In the genomic region with DNA sequence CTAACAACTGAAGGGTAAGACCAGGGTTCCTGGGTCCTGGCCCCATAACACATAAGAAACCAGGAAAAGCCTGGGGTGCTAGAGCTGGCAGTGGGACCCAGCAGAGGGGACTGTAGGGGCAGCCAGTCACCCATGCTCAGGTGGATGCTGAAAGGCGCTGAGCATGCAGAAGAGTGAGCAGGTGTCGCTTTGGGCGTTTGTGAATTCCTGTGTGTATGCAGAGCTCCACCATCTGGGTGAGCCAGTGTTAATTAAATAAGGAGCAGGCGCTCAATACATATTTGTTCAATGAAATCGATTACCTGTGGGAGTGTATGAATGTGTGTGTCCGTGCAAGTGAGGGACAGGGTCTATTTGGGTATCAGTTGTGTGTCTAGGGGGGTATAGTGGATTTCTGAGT, we compare ENCODE assay signal across 19 cellular contexts. TPM values are rescaled to one million over a fixed set of nuclear protein-coding genes. Genes with fewer than 3 reads are reported as not detected.
A peak's percentile ranks its signal among the peaks of the same experiment; 100 is the strongest.
DNase-seq lines count a peak whose midpoint lies in the region; ATAC-seq, FAIRE-seq and TF ChIP-seq lines count a peak whose summit lies in the region.
"Had no signal": no experiment of that assay in that cellular context is flagged by ENCODE, and none has a peak within 500 bp of the region (broad histone marks: within the 10 kb centered on the region; RNA-seq: fewer than 3 reads in every experiment).

No MANE protein-coding gene starts in this region.

- BruUV-seq in HepG2 (replicated peaks; lab: Mats Ljungman, UMichigan): no TSS peak

- no peaks in the 10 kb centered on the region for H3K79me2 ChIP-seq in HepG2 (ENCODE audit: insufficient read depth, low read length)

- ATAC-seq in right lobe of liver (no peak), HepG2 (no peak), lower lobe of right lung (no peak), upper lobe of right lung (no peak), HG03354 (IDR thresholded peaks at IDR 0.05; ENCODE audit: poor library complexity, severe bottlenecking, unreplicated experiment) (no peak)
- ATAC-seq in stimulated activated memory B cell treated with anti-CD40 and anti-IgM and Interleukin-4, amounts not matched to agents 10 μg/mL and 1 μg/mL and 100 μg/mL, for 72 hours: no peak
- ATAC-seq: GM12878 had no signal

- no peak for TF ChIP-seq RAD21 in HepG2 (CRISPR knock-in tag; IDR thresholded peaks at IDR 0.05)

- H3K9ac ChIP-seq in HepG2 (ENCODE audit: insufficient read depth, low read depth, low read length): no peak overlapping the region

- POLR2A ChIA-PET in HepG2 (lab: Yijun Ruan, JAX): no interaction called here

- no peaks in the 10 kb centered on the region for H4K20me1 ChIP-seq in HepG2 (ENCODE audit: insufficient read depth, low read length)

- TF ChIP-seq EP300 in HepG2 (IDR thresholded peaks at IDR 0.05; ENCODE audit: low read depth in 2 of 2, low read length in 2 of 2): no peak
- no peak for TF ChIP-seq EP300 in HepG2 (CRISPR knock-in tag; IDR thresholded peaks at IDR 0.05; ENCODE audit: borderline replicate concordance)

- H3K4me3 Mint-ChIP-seq in stimulated activated memory B cell treated with anti-CD40 and anti-IgM and Interleukin-4, amounts not matched to agents 10 μg/mL and 1 μg/mL and 100 μg/mL, for 72 hours: no peak overlapping the region
- H3K4me3 Mint-ChIP-seq: activated naive CD4-positive, alpha-beta T cell treated with anti-CD3 and anti-CD28 coated beads for 36 hours; T-helper 1 cell treated with Interleukin-12 subunit alpha and Interleukin-12 subunit beta and Interleukin-4 antibody, amounts not matched to agents 30 μg/mL and 1 μg/mL, for 36 hours had no signal

- no peaks in the 10 kb centered on the region for H3K4me1 Mint-ChIP-seq in stimulated activated memory B cell treated with anti-CD40 and anti-IgM and Interleukin-4, amounts not matched to agents 10 μg/mL and 1 μg/mL and 100 μg/mL, for 72 hours

- no peaks in the 10 kb centered on the region for H3K27me3 ChIP-seq in right lobe of liver
- H3K27me3 ChIP-seq in HepG2 (ENCODE audit: control insufficient read depth in 1 of 2, insufficient read depth in 2 of 2, low read length in 2 of 2): peaks cover 0 to 31% of the 10 kb centered on the region in 2 experiments; a peak in 2 of 5 replicates
- H3K27me3 ChIP-seq in lower lobe of right lung (ENCODE audit: low read depth): peaks cover 22% of the 10 kb centered on the region
- peaks cover 5% of the 10 kb centered on the region for H3K27me3 ChIP-seq in upper lobe of right lung
- peaks cover 3% of the 10 kb centered on the region for H3K27me3 ChIP-seq in brain microvascular endothelial cell (replicated peaks)
- H3K27me3 ChIP-seq: testis had no signal

- H3K4me3 ChIP-seq in right lobe of liver (peak overlapping the region in 2 of 3 donors; percentile 9 to 38), HepG2 (replicated peaks in 1 of 3; ENCODE audit: insufficient read depth in 1 of 3, low read depth in 2 of 3, low read length in 3 of 3) (no peak overlapping the region), lower lobe of right lung (peak overlapping the region; percentile 46), upper lobe of right lung (peak overlapping the region; percentile 41), brain microvascular endothelial cell (ENCODE audit: low read depth, low read length) (no peak overlapping the region)
- H3K4me3 ChIP-seq: GM12878, testis had no signal

- intact Hi-C loops in right lobe of liver (cut with DNase I) (no loop called here), HepG2 (cut with micrococcal nuclease; ENCODE audit: unreplicated experiment) (no loop called here), lower lobe of right lung (cut with DNase I) (no loop called here), upper lobe of right lung (cut with DNase I) (no loop called here)

- no peaks in the 10 kb centered on the region for H3K4me1 ChIP-seq in right lobe of liver
- H3K4me1 ChIP-seq in HepG2 (ENCODE audit: insufficient read depth, low read length): no peaks in the 10 kb centered on the region
- peaks cover 3% of the 10 kb centered on the region for H3K4me1 ChIP-seq in lower lobe of right lung
- peaks cover 4% of the 10 kb centered on the region for H3K4me1 ChIP-seq in upper lobe of right lung
- H3K4me1 ChIP-seq: testis had no signal

- H3K27ac Mint-ChIP-seq in stimulated activated memory B cell treated with anti-CD40 and anti-IgM and Interleukin-4, amounts not matched to agents 10 μg/mL and 1 μg/mL and 100 μg/mL, for 72 hours: no peak overlapping the region
- H3K27ac Mint-ChIP-seq: activated naive CD4-positive, alpha-beta T cell treated with anti-CD3 and anti-CD28 coated beads for 36 hours; T-helper 1 cell treated with Interleukin-12 subunit alpha and Interleukin-12 subunit beta and Interleukin-4 antibody, amounts not matched to agents 30 μg/mL and 1 μg/mL, for 36 hours had no signal

- TF ChIP-seq POLR2A in right lobe of liver (IDR thresholded peaks at IDR 0.05): no peak
- TF ChIP-seq POLR2A in HepG2 (IDR thresholded peaks at IDR 0.05; ENCODE audit: insufficient read depth in 1 of 2, low read depth in 2 of 2, low read length in 2 of 2): no peak

- no peak for TF ChIP-seq CTCF in right lobe of liver (IDR thresholded peaks at IDR 0.05)
- no peak for TF ChIP-seq CTCF in HepG2 (CRISPR knock-in tag; IDR thresholded peaks at IDR 0.05)
- TF ChIP-seq CTCF in lower lobe of right lung (IDR thresholded peaks at IDR 0.05): no peak
- TF ChIP-seq CTCF in upper lobe of right lung (IDR thresholded peaks at IDR 0.05): no peak
- no peak for TF ChIP-seq CTCF in brain microvascular endothelial cell (IDR thresholded peaks at IDR 0.05; ENCODE audit: low read depth, low read length, missing control alignments)

- DNase-seq in right lobe of liver (no peak), HepG2 (ENCODE audit: low spot score) (no peak), NCI-H69 (lab: John Stamatoyannopoulos, UW) (peak; percentile 74), lower lobe of right lung (no peak), upper lobe of right lung (no peak), brain microvascular endothelial cell (no peak)
- DNase-seq: activated CD4-positive, CD25-positive, alpha-beta regulatory T cell treated with anti-CD3 and anti-CD28 coated beads, Interleukin-2, amount 50 U/mL, for 72 hours; activated naive CD4-positive, alpha-beta T cell treated with anti-CD3 and anti-CD28 coated beads for 36 hours; NCI-H446 treated with DMSO at 0.1 percent for 48 hours had no signal

- in situ Hi-C loops in HepG2 (cut with HindIII; ENCODE audit: extremely low pct_ligation_motif_present, low pct_unique_long_range_greater_than_20kb): no loop called here
- in situ Hi-C loops in brain microvascular endothelial cell (cut with HindIII; ENCODE audit: low pct_ligation_motif_present, low sequenced_read_pairs): no loop called here

- H3K9me3 ChIP-seq in right lobe of liver: no peaks in the 10 kb centered on the region
- no peaks in the 10 kb centered on the region for H3K9me3 ChIP-seq in HepG2 (ENCODE audit: low read length)
- no peaks in the 10 kb centered on the region for H3K9me3 ChIP-seq in lower lobe of right lung
- H3K9me3 ChIP-seq in upper lobe of right lung: no peaks in the 10 kb centered on the region
- H3K9me3 ChIP-seq: gastroesophageal sphincter, testis had no signal

- 26% methylated on average over 6 of the region's 6 CpGs for WGBS in right lobe of liver (ENCODE audit: insufficient coverage, low coverage, low lambda C conversion rate, missing lambda C conversion rate)
- WGBS in HepG2 (ENCODE audit: low lambda C conversion rate): 4% methylated on average over 6 of the region's 6 CpGs

- no peaks in the 10 kb centered on the region for H3K36me3 ChIP-seq in right lobe of liver
- no peaks in the 10 kb centered on the region for H3K36me3 ChIP-seq in HepG2 (replicated peaks in 1 of 2; ENCODE audit: control insufficient read depth in 1 of 2, insufficient read depth in 2 of 2, low read length in 2 of 2)
- no peaks in the 10 kb centered on the region for H3K36me3 ChIP-seq in lower lobe of right lung
- no peaks in the 10 kb centered on the region for H3K36me3 ChIP-seq in upper lobe of right lung
- no peaks in the 10 kb centered on the region for H3K36me3 ChIP-seq in brain microvascular endothelial cell (replicated peaks)
- H3K36me3 ChIP-seq: gastroesophageal sphincter had no signal

- FAIRE-seq in HepG2 (lab: Jason Lieb, UNC): no peak
- FAIRE-seq: bronchial epithelial cell, GM12878 had no signal

- H2AFZ ChIP-seq in HepG2 (ENCODE audit: low read length): no peak overlapping the region

- H3K27me3 Mint-ChIP-seq in stimulated activated memory B cell treated with anti-CD40 and anti-IgM and Interleukin-4, amounts not matched to agents 10 μg/mL and 1 μg/mL and 100 μg/mL, for 72 hours: peaks cover 41% of the 10 kb centered on the region

- CTCF ChIA-PET in HepG2 (lab: Yijun Ruan, JAX; ENCODE audit: low intra/inter-chr PET ratio, low total read pairs): no interaction called here

- H3K36me3 Mint-ChIP-seq in stimulated activated memory B cell treated with anti-CD40 and anti-IgM and Interleukin-4, amounts not matched to agents 10 μg/mL and 1 μg/mL and 100 μg/mL, for 72 hours: no peaks in the 10 kb centered on the region

- H3K27ac ChIP-seq in right lobe of liver (no peak overlapping the region), HepG2 (ENCODE audit: extremely low read length, insufficient read depth, low read length) (no peak overlapping the region), lower lobe of right lung (peak overlapping the region; percentile 60), upper lobe of right lung (peak overlapping the region; percentile 47), brain microvascular endothelial cell (no peak overlapping the region)
- H3K27ac ChIP-seq: testis had no signal

- no peak overlapping the region for H3K4me2 ChIP-seq in HepG2 (ENCODE audit: low read depth, low read length)

- no peaks in the 10 kb centered on the region for H3K9me3 Mint-ChIP-seq in stimulated activated memory B cell treated with anti-CD40 and anti-IgM and Interleukin-4, amounts not matched to agents 10 μg/mL and 1 μg/mL and 100 μg/mL, for 72 hours
- H3K9me3 Mint-ChIP-seq: activated naive CD4-positive, alpha-beta T cell treated with anti-CD3 and anti-CD28 coated beads for 36 hours; T-helper 1 cell treated with Interleukin-12 subunit alpha and Interleukin-12 subunit beta and Interleukin-4 antibody, amounts not matched to agents 30 μg/mL and 1 μg/mL, for 36 hours had no signal

RNA-seq across cellular contexts. Expression of a gene that starts 0.5 kb away (rescaled TPM):
- 100 to 1,000 TPM in 2 of 6 experiments, 10 to 100 TPM in 4; 66.3 to 227 (median 75.0) TPM for total RNA-seq in right lobe of liver
- not detected in 2 replicates for total RNA-seq in HepG2 (2016; rRNA removed; fragmentation: Illumina TruSeq; extraction: Trizol)
- not detected in 2 replicates for total RNA-seq in HepG2 (2016; cell fraction: cytosol; rRNA removed; fragmentation: Illumina TruSeq; extraction: Trizol; ENCODE audit: low read depth)
- not detected in 2 replicates for total RNA-seq in HepG2 (2016; cell fraction: insoluble cytoplasmic fraction; rRNA removed; fragmentation: Illumina TruSeq; extraction: Trizol)
- not detected in 2 replicates for total RNA-seq in HepG2 (2016; cell fraction: membrane; rRNA removed; fragmentation: Illumina TruSeq; extraction: Trizol)
- not detected in 2 replicates for total RNA-seq in HepG2 (2016; cell fraction: nucleus; rRNA removed; fragmentation: Illumina TruSeq; extraction: Trizol)
- polyA plus RNA-seq in HepG2 (2011; rRNA removed): not detected in 2 replicates
- polyA plus RNA-seq in HepG2 (2011; cell fraction: cytosol; rRNA removed): not detected in 2 replicates
- polyA plus RNA-seq in HepG2 (2011; cell fraction: nucleus; rRNA removed): not detected in 2 replicates
- not detected in 2 replicates for polyA plus RNA-seq in HepG2 (2012)
- not detected in 2 replicates for polyA plus RNA-seq in HepG2 (2016; cell fraction: cytosol; fragmentation: Illumina TruSeq; extraction: Trizol; ENCODE audit: low read depth)
- not detected in 2 replicates for polyA plus RNA-seq in HepG2 (2016; cell fraction: insoluble cytoplasmic fraction; fragmentation: Illumina TruSeq; extraction: Trizol; ENCODE audit: low read depth)
- polyA plus RNA-seq in HepG2 (2016; cell fraction: membrane; fragmentation: Illumina TruSeq; extraction: Trizol; ENCODE audit: low read depth): not detected in 2 replicates
- polyA plus RNA-seq in HepG2 (2016; cell fraction: nucleus; fragmentation: Illumina TruSeq; extraction: Trizol; ENCODE audit: insufficient read depth, low read depth): not detected in 2 replicates
- polyA minus RNA-seq in HepG2 (2011; rRNA and poly(A)+ RNA removed; ENCODE audit: low replicate concordance): not detected in 2 replicates
- not detected in 2 replicates for polyA minus RNA-seq in HepG2 (2011; cell fraction: cytosol; rRNA and poly(A)+ RNA removed)
- not detected in 2 replicates for polyA minus RNA-seq in HepG2 (2011; cell fraction: nucleus; rRNA and poly(A)+ RNA removed)
- 935 TPM for total RNA-seq in lower lobe of right lung
- total RNA-seq in upper lobe of right lung: 521 TPM
- total RNA-seq: activated naive CD4-positive, alpha-beta T cell treated with anti-CD3 and anti-CD28 coated beads for 36 hours; bronchial epithelial cell; M059J; RPMI7951 had no signal
- polyA plus RNA-seq: BJ, GM12878 had no signal

RNA-seq across cellular contexts. Expression of a gene that starts 6.5 kb away (rescaled TPM):
- total RNA-seq in right lobe of liver (100 to 1,000 TPM in 2 of 6 experiments, 10 to 100 TPM in 4; 63.3 to 305 (median 71.9) TPM), HepG2 (2016; rRNA removed; fragmentation: Illumina TruSeq; extraction: Trizol) (not detected in 2 replicates), lower lobe of right lung (800 TPM), upper lobe of right lung (353 TPM)
- total RNA-seq in HepG2 (2016; cell fraction: cytosol; rRNA removed; fragmentation: Illumina TruSeq; extraction: Trizol; ENCODE audit: low read depth): not detected in 2 replicates
- not detected in 2 replicates for total RNA-seq in HepG2 (2016; cell fraction: insoluble cytoplasmic fraction; rRNA removed; fragmentation: Illumina TruSeq; extraction: Trizol)
- total RNA-seq in HepG2 (2016; cell fraction: membrane; rRNA removed; fragmentation: Illumina TruSeq; extraction: Trizol): not detected in 2 replicates
- total RNA-seq in HepG2 (2016; cell fraction: nucleus; rRNA removed; fragmentation: Illumina TruSeq; extraction: Trizol): not detected in 2 replicates
- polyA plus RNA-seq in HepG2 (2011; rRNA removed): not detected in 2 replicates
- not detected in 2 replicates for polyA plus RNA-seq in HepG2 (2011; cell fraction: cytosol; rRNA removed)
- polyA plus RNA-seq in HepG2 (2011; cell fraction: nucleus; rRNA removed): not detected in 2 replicates
- polyA plus RNA-seq in HepG2 (2012): not detected in 2 replicates
- polyA plus RNA-seq in HepG2 (2016; cell fraction: cytosol; fragmentation: Illumina TruSeq; extraction: Trizol; ENCODE audit: low read depth): not detected in 2 replicates
- polyA plus RNA-seq in HepG2 (2016; cell fraction: insoluble cytoplasmic fraction; fragmentation: Illumina TruSeq; extraction: Trizol; ENCODE audit: low read depth): not detected in 2 replicates
- polyA plus RNA-seq in HepG2 (2016; cell fraction: membrane; fragmentation: Illumina TruSeq; extraction: Trizol; ENCODE audit: low read depth): not detected in 2 replicates
- not detected in 2 replicates for polyA plus RNA-seq in HepG2 (2016; cell fraction: nucleus; fragmentation: Illumina TruSeq; extraction: Trizol; ENCODE audit: insufficient read depth, low read depth)
- not detected in 2 replicates for polyA minus RNA-seq in HepG2 (2011; rRNA and poly(A)+ RNA removed; ENCODE audit: low replicate concordance)
- polyA minus RNA-seq in HepG2 (2011; cell fraction: cytosol; rRNA and poly(A)+ RNA removed): not detected in 2 replicates
- polyA minus RNA-seq in HepG2 (2011; cell fraction: nucleus; rRNA and poly(A)+ RNA removed): not detected in 2 replicates
- total RNA-seq: activated naive CD4-positive, alpha-beta T cell treated with anti-CD3 and anti-CD28 coated beads for 36 hours; bronchial epithelial cell; M059J; RPMI7951 had no signal
- polyA plus RNA-seq: BJ, GM12878 had no signal

RNA-seq across cellular contexts. Expression of a gene that starts 16.1 kb away (rescaled TPM):
- total RNA-seq in right lobe of liver (100 to 1,000 TPM in 4 of 6 experiments, 10 to 100 TPM in 2; 69.8 to 330 (median 152) TPM), HepG2 (2016; rRNA removed; fragmentation: Illumina TruSeq; extraction: Trizol) (not detected in 2 replicates), lower lobe of right lung (1,524 TPM), upper lobe of right lung (707 TPM)
- not detected in 2 replicates for total RNA-seq in HepG2 (2016; cell fraction: cytosol; rRNA removed; fragmentation: Illumina TruSeq; extraction: Trizol; ENCODE audit: low read depth)
- not detected in 2 replicates for total RNA-seq in HepG2 (2016; cell fraction: insoluble cytoplasmic fraction; rRNA removed; fragmentation: Illumina TruSeq; extraction: Trizol)
- not detected in 2 replicates for total RNA-seq in HepG2 (2016; cell fraction: membrane; rRNA removed; fragmentation: Illumina TruSeq; extraction: Trizol)
- total RNA-seq in HepG2 (2016; cell fraction: nucleus; rRNA removed; fragmentation: Illumina TruSeq; extraction: Trizol): not detected in 2 replicates
- polyA plus RNA-seq in HepG2 (2011; rRNA removed): not detected in 2 replicates
- not detected in 2 replicates for polyA plus RNA-seq in HepG2 (2011; cell fraction: cytosol; rRNA removed)
- polyA plus RNA-seq in HepG2 (2011; cell fraction: nucleus; rRNA removed): not detected in 2 replicates
- not detected in 2 replicates for polyA plus RNA-seq in HepG2 (2012)
- polyA plus RNA-seq in HepG2 (2016; cell fraction: cytosol; fragmentation: Illumina TruSeq; extraction: Trizol; ENCODE audit: low read depth): not detected in 2 replicates
- polyA plus RNA-seq in HepG2 (2016; cell fraction: insoluble cytoplasmic fraction; fragmentation: Illumina TruSeq; extraction: Trizol; ENCODE audit: low read depth): not detected in 2 replicates
- polyA plus RNA-seq in HepG2 (2016; cell fraction: membrane; fragmentation: Illumina TruSeq; extraction: Trizol; ENCODE audit: low read depth): not detected in 2 replicates
- not detected in 2 replicates for polyA plus RNA-seq in HepG2 (2016; cell fraction: nucleus; fragmentation: Illumina TruSeq; extraction: Trizol; ENCODE audit: insufficient read depth, low read depth)
- not detected in 2 replicates for polyA minus RNA-seq in HepG2 (2011; rRNA and poly(A)+ RNA removed; ENCODE audit: low replicate concordance)
- polyA minus RNA-seq in HepG2 (2011; cell fraction: cytosol; rRNA and poly(A)+ RNA removed): not detected in 2 replicates
- not detected in 2 replicates for polyA minus RNA-seq in HepG2 (2011; cell fraction: nucleus; rRNA and poly(A)+ RNA removed)
- total RNA-seq: activated naive CD4-positive, alpha-beta T cell treated with anti-CD3 and anti-CD28 coated beads for 36 hours; bronchial epithelial cell; M059J; RPMI7951 had no signal
- polyA plus RNA-seq: BJ, GM12878 had no signal

Comparison
In these comparisons a context has a peak if more than half of its experiments do, and no peak if none do; other contexts are left out.
1. H3K4me3 ChIP-seq: peak in right lobe of liver (2 of 3), lower lobe of right lung (single experiment) and upper lobe of right lung (single experiment); none in HepG2 (0 of 3) and brain microvascular endothelial cell (single experiment).
2. RNA of a gene that starts 0.5 kb away (total RNA-seq): 935 TPM in lower lobe of right lung (single experiment), 521 TPM in upper lobe of right lung (single experiment) and 66.3 to 227 TPM in right lobe of liver; not detected in HepG2; every median in the first group is over 10 times any median in the second.
3. RNA of a gene that starts 6.5 kb away (total RNA-seq): 800 TPM in lower lobe of right lung (single experiment), 353 TPM in upper lobe of right lung (single experiment) and 63.3 to 305 TPM in right lobe of liver; not detected in HepG2; every median in the first group is over 10 times any median in the second.
4. RNA of a gene that starts 16.1 kb away (total RNA-seq): 1,524 TPM in lower lobe of right lung (single experiment), 707 TPM in upper lobe of right lung (single experiment) and 69.8 to 330 TPM in right lobe of liver; not detected in HepG2; every median in the first group is over 10 times any median in the second.
5. H3K27ac ChIP-seq: peak in lower lobe of right lung (single experiment) and upper lobe of right lung (single experiment); none in right lobe of liver (0 of 3), HepG2 (single experiment) and brain microvascular endothelial cell (single experiment).